ENCODE assay signal across 1 cellular context in the genomic region with DNA sequence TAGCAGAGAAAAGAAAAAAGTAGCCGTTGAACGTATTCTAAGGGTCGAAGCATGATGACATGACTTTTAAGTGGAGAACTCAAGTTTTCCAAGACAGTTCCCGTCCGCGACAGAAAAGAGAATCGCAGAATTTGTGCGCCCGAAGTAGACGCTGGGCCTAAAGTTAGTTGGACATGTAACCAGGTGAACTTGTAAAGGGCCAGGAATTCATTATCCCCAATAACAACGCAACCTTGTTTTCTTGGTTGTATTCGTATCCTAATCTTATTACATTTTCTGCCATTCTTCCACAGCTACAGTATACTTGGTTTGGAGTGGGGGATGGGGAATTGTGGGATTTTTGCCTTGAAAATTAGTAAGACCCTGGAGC.
A peak's percentile ranks its signal among the peaks of the same experiment; 100 is the strongest.
TF ChIP-seq lines count a peak whose summit lies in the region.

No MANE protein-coding gene starts in this region.

TF ChIP-seq in HepG2, 621 proteins besides CTCF, POLR2A, EP300 and RAD21 (continued from another document):
- TF ChIP-seq, protein P1, sequence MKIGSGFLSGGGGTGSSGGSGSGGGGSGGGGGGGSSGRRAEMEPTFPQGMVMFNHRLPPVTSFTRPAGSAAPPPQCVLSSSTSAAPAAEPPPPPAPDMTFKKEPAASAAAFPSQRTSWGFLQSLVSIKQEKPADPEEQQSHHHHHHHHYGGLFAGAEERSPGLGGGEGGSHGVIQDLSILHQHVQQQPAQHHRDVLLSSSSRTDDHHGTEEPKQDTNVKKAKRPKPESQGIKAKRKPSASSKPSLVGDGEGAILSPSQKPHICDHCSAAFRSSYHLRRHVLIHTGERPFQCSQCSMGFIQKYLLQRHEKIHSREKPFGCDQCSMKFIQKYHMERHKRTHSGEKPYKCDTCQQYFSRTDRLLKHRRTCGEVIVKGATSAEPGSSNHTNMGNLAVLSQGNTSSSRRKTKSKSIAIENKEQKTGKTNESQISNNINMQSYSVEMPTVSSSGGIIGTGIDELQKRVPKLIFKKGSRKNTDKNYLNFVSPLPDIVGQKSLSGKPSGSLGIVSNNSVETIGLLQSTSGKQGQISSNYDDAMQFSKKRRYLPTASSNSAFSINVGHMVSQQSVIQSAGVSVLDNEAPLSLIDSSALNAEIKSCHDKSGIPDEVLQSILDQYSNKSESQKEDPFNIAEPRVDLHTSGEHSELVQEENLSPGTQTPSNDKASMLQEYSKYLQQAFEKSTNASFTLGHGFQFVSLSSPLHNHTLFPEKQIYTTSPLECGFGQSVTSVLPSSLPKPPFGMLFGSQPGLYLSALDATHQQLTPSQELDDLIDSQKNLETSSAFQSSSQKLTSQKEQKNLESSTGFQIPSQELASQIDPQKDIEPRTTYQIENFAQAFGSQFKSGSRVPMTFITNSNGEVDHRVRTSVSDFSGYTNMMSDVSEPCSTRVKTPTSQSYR (CRISPR knock-in tag; IDR thresholded peaks at IDR 0.05; ENCODE audit: borderline replicate concordance): 0 out of 2 replicates have a peak, but pooled peaks have one; percentile 29
- TF ChIP-seq GATAD1 (CRISPR knock-in tag; IDR thresholded peaks at IDR 0.05): peak; percentile 46; the same call in 1 of the 2 replicates
- TF ChIP-seq ZNF557 (CRISPR knock-in tag; IDR thresholded peaks at IDR 0.05): 0 out of 2 replicates have a peak, but pooled peaks have one; percentile 43
- TF ChIP-seq JARID2 (CRISPR knock-in tag; IDR thresholded peaks at IDR 0.05; ENCODE audit: insufficient replicate concordance): no peak
